ENCODE assay signal across 1 cellular context in genomic region chr22:40404251-40405177, GRCh38.
TF ChIP-seq lines count a peak whose summit lies in the region.

No MANE protein-coding gene starts in this region.

TF ChIP-seq in IMR-90, 13 proteins besides CTCF, POLR2A, EP300 and RAD21:
- TF ChIP-seq USF2 (IDR thresholded peaks at IDR 0.05; ENCODE audit: low read depth, low read length) (no peak), NFE2L2 (IDR thresholded peaks at IDR 0.05; ENCODE audit: low read depth, low read length) (no peak), MXI1 (IDR thresholded peaks at IDR 0.05; ENCODE audit: borderline replicate concordance, low read depth, low read length) (no peak), MAZ (IDR thresholded peaks at IDR 0.05; ENCODE audit: borderline replicate concordance, low read depth, low read length) (no peak), BHLHE40 (IDR thresholded peaks at IDR 0.05; ENCODE audit: low read depth, low read length) (no peak), CHD1 (IDR thresholded peaks at IDR 0.05; ENCODE audit: low read depth, low read length) (no peak), ELK1 (IDR thresholded peaks at IDR 0.05; ENCODE audit: borderline replicate concordance, low read depth, low read length) (no peak), CEBPB (IDR thresholded peaks at IDR 0.05; ENCODE audit: low read depth, low read length) (no peak), RCOR1 (IDR thresholded peaks at IDR 0.05; ENCODE audit: insufficient replicate concordance, low read length) (no peak), SMC3 (IDR thresholded peaks at IDR 0.05; ENCODE audit: low read depth, low read length) (no peak), MAFK (IDR thresholded peaks at IDR 0.05; ENCODE audit: low read depth, low read length) (no peak), FOS (IDR thresholded peaks at IDR 0.05; ENCODE audit: low read depth, low read length) (no peak), RFX5 (IDR thresholded peaks at IDR 0.05; ENCODE audit: low read depth, low read length) (no peak)
